7 cellular contexts compared by ENCODE assay signal in the genomic region with DNA sequence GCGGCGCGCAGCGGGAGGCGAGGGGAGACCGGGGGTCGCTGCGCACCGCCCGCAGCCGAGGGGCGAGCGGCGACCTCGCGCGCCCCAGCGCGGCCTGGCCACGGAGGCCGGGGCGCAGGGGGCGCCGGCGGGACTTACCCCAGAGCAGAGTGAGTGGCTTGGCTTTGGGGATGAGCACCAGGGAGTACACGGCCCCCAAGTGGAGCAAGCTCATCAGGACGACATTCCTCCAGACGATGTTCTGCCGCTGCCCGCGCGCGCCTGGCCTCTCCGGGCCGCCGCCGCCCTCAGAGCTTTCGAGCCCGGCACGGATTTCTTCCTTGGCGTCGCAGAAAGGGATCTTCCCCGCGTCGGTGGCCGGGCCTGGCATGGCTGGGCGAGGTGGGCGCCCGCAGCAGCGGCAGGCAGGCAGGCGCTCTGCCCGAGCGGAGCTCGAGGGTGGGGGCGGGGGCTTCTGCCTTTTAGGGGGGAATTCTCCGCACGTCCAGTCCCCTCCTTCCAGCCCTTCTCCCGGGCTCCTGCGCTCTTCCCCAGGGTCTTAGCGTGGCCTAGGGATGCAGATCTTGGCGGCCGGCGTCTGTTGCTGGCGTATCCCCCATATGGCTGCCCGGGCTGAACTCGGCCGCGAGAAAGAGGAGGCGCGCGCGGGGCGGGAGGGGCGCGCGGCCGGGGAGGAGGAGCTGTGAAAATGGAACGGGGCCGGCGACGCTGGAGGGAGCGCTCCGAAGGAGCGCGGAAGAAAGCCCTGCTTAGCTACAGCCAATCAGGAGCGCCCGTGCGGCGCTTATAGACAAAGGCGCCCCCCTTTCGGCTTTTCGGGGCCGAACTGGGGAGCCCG. TPM values are rescaled to one million over a fixed set of nuclear protein-coding genes. Genes with fewer than 3 reads are reported as not detected.
DNase-seq lines count a peak whose midpoint lies in the region; ATAC-seq, FAIRE-seq and TF ChIP-seq lines count a peak whose summit lies in the region.

A gene (minus strand): TSS at position 629 of the 838 bp plus-strand sequence. CDS start 259 bp downstream, at position 370.

- TF ChIP-seq CTCF in GM13977 (IDR thresholded peaks at IDR 0.05; ENCODE audit: extremely low read depth, insufficient read depth, missing control alignments) (no peak), WERI-Rb-1 (IDR thresholded peaks at IDR 0.05; ENCODE audit: low read depth, low read length) (no peak), kidney (IDR thresholded peaks at IDR 0.05; ENCODE audit: borderline replicate concordance, extremely low read depth, insufficient read depth) (no peak)

- peak within 1 kb of the TSS; percentile 80 for H3K4me3 ChIP-seq in WERI-Rb-1 (ENCODE audit: low read depth, low read length)
- H3K4me3 ChIP-seq in kidney (ENCODE audit: low read length in 2 of 2), result peak within 1 kb of the TSS; percentile 57 to 62

- no peaks in the 10 kb centered on the region for H3K27me3 ChIP-seq in WERI-Rb-1 (ENCODE audit: insufficient read depth, low read depth, severe bottlenecking)

- peak within 1 kb of the TSS in 1 of 2 donors; percentile 60 for H3K9ac ChIP-seq in kidney (ENCODE audit: low read length in 2 of 2)

- H3K9me3 ChIP-seq in WERI-Rb-1 (ENCODE audit: severe bottlenecking) (no peaks in the 10 kb centered on the region), kidney (ENCODE audit: control insufficient read depth in 1 of 2, low read length in 2 of 2) (no peaks in the 10 kb centered on the region)

- H3K4me1 ChIP-seq in kidney (ENCODE audit: control insufficient read depth in 1 of 2, insufficient read depth in 1 of 2, low read depth in 1 of 2, low read length in 2 of 2), result peaks cover 2 to 8% of the 10 kb centered on the region in 2 donors

- peak; percentile 89 for ATAC-seq in HG02623 (IDR thresholded peaks at IDR 0.05; ENCODE audit: unreplicated experiment)

- H3K27ac ChIP-seq in WERI-Rb-1, result peak within 1 kb of the TSS; percentile 86
- H3K27ac ChIP-seq in kidney (ENCODE audit: low read depth in 2 of 2, low read length in 2 of 2), result peak within 1 kb of the TSS; percentile 33 to 60

- no peak for FAIRE-seq in kidney (lab: Jason Lieb, UNC)

- DNase-seq in GM13977 (ENCODE audit: low spot score) (peak; percentile 91), NCI-H1105 treated with DMSO at 0.1 percent for 48 hours (lab: John Stamatoyannopoulos, UW) (peak; percentile 75), WERI-Rb-1 (peak; percentile 87), cerebellum (ENCODE audit: low spot score) (peak; percentile 88), kidney (peak; percentile 85)
- peak; percentile 47 for DNase-seq in stimulated activated CD4-positive, alpha-beta T cell treated with anti-CD3 and anti-CD28 coated beads, Interleukin-12 subunit alpha, Interleukin-12 subunit beta, amount 100 ng/mL, for 4 hours

- intact Hi-C loops in kidney (cut with DNase I), result no loop called here

- H3K36me3 ChIP-seq in WERI-Rb-1, result peaks cover 4% of the 10 kb centered on the region
- no peaks in the 10 kb centered on the region for H3K36me3 ChIP-seq in kidney (ENCODE audit: control insufficient read depth in 1 of 2, insufficient read depth in 2 of 2, low read length in 2 of 2)

- in situ Hi-C loops in GM13977 (cut with MboI; ENCODE audit: low pct_unique_long_range_greater_than_20kb, low sequenced_read_pairs, unreplicated experiment), result no loop called here

RNA-seq across cellular contexts. Expression of the gene that starts here (rescaled TPM):
- total RNA-seq in cerebellum, result 134 TPM
- total RNA-seq in kidney, result 41.2 TPM
- polyA plus RNA-seq in kidney (ENCODE audit: insufficient read depth, low read depth, low replicate concordance), result 55.7 TPM

Comparison
In these comparisons a context has a peak if more than half of its experiments do, and no peak if none do; other contexts are left out.
1. Peak in every context shown above with its lines: DNase-seq, ATAC-seq, H3K4me3 ChIP-seq and H3K27ac ChIP-seq.